Comparison of ENCODE assay signal across 3 cellular contexts in the genomic region with DNA sequence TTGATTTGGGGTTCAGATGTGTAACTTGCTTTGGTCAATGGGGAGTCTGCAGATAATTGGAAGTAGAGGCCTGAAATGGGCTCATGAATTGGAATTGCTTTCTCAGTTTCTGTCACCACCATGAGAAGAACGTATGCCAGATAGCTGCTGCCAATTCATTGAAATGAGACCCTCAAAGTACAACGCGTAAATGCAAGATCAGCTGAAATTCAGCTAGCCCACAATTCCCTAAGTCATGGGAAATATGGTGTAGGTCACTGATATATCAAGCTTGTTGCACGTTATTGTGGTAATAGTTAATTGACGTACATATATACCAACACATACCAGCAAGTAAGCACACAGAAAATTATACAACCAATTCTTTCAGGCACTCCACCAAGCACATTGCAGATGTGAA.
TF ChIP-seq lines count a peak whose summit lies in the region.

No MANE protein-coding gene starts in this region.

TF ChIP-seq in A549, 52 proteins besides CTCF, POLR2A, EP300 and RAD21:
- TF ChIP-seq MAFK (IDR thresholded peaks at IDR 0.05; ENCODE audit: partially characterized antibody) (peak; percentile 72), JUNB (IDR thresholded peaks at IDR 0.05) (no peak), ZSCAN20 (CRISPR knock-in tag; IDR thresholded peaks at IDR 0.05) (no peak), CHD4 (IDR thresholded peaks at IDR 0.05; ENCODE audit: borderline replicate concordance) (no peak), KDM1A (IDR thresholded peaks at IDR 0.05; ENCODE audit: low read depth) (no peak)
TF ChIP-seq in A549: peak in this region for 1.

TF ChIP-seq in IMR-90, 13 proteins besides CTCF, POLR2A, EP300 and RAD21:
- TF ChIP-seq MAFK (IDR thresholded peaks at IDR 0.05; ENCODE audit: low read depth, low read length) (peak; percentile 64; the same call in 1 of the 2 replicates), RFX5 (IDR thresholded peaks at IDR 0.05; ENCODE audit: low read depth, low read length) (no peak), BHLHE40 (IDR thresholded peaks at IDR 0.05; ENCODE audit: low read depth, low read length) (no peak)
- TF ChIP-seq, protein P1, sequence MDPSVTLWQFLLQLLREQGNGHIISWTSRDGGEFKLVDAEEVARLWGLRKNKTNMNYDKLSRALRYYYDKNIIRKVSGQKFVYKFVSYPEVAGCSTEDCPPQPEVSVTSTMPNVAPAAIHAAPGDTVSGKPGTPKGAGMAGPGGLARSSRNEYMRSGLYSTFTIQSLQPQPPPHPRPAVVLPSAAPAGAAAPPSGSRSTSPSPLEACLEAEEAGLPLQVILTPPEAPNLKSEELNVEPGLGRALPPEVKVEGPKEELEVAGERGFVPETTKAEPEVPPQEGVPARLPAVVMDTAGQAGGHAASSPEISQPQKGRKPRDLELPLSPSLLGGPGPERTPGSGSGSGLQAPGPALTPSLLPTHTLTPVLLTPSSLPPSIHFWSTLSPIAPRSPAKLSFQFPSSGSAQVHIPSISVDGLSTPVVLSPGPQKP (IDR thresholded peaks at IDR 0.05; ENCODE audit: borderline replicate concordance, low read depth, low read length), result no peak

TF ChIP-seq in K562, 482 proteins besides CTCF, POLR2A, EP300 and RAD21:
- TF ChIP-seq ZNF316 (IDR thresholded peaks at IDR 0.05), result peak; percentile 3; the same call in 1 of the 2 replicates
- no peak for TF ChIP-seq ZNF217 (CRISPR knock-in tag; IDR thresholded peaks at IDR 0.05)
TF ChIP-seq in K562: peak in this region for 1.
